Comparison of ENCODE assay signal across 7 cellular contexts in the genomic region with DNA sequence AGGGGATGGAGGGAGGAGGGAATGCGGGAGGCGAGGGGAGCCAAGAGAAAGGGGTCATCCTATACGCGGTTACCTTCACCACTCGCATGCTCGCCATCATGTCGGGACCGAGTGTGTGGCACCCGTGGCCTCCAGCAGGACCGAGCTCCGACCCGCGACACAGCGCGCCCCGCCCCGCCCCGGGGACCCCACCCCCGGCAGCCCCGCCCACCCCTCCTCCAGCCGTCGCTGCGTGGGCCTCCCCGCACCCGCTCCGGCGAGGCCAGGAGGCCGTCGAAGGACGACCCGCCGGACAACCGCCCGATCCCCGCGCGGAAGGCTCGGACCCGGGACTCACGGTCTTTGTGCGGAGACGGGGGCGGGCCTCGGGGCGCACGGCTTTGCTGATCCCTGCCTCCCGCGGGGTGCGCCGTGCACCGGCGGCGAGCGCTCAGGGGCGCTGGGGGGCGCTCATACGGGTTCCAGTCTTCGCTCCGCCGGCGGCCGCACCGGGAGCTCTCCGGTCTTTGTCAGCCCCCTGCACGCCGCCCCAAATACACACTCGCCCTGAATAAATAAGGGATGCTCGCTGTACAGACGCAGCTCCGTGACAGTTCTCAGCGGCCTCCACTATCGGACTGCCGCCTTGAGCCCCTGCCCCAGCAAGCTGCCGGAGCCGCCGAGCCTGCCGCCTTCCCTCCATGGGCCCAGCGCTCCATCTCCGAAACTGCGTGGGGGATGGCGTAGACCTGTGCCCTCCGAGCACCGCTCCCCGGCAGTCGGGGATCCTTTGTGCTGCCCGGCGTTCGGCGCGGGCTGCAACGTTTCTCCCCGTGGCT. TPM values are rescaled to one million over a fixed set of nuclear protein-coding genes. Genes with fewer than 3 reads are reported as not detected.
DNase-seq lines count a peak whose midpoint lies in the region; ATAC-seq and TF ChIP-seq lines count a peak whose summit lies in the region.

A gene (minus strand): TSS at position 161 of the 818 bp plus-strand sequence. CDS start 61 bp downstream, at position 100.

- ATAC-seq in GM18505 (IDR thresholded peaks at IDR 0.05; ENCODE audit: unreplicated experiment) (peak; percentile 69), HG02610 (IDR thresholded peaks at IDR 0.05; ENCODE audit: unreplicated experiment) (peak; percentile 63), left colon (peak; percentile 71)
- peak; percentile 80 for ATAC-seq in activated CD4-positive, alpha-beta T cell treated with anti-CD3 and anti-CD28 coated beads for 36 hours

- H3K9me3 Mint-ChIP-seq in activated CD4-positive, alpha-beta T cell treated with anti-CD3 and anti-CD28 coated beads for 36 hours (ENCODE audit: low read depth), result no peaks in the 10 kb centered on the region

- TF ChIP-seq CTCF in choroid plexus epithelial cell (conservative IDR thresholded peaks at IDR 0.05; ENCODE audit: low read depth, low read length), result no peak

- POLR2A ChIA-PET in activated CD4-positive, alpha-beta T cell treated with anti-CD3 and anti-CD28 coated beads for 36 hours (lab: Charles Lee), result interaction anchor here (0.8 to 1.1 kb wide), 4 partner anchors 45 to 174 kb away, joined by 3 to 4 read pairs (median 4); a partner anchor contains a TSS

- CTCF ChIA-PET in activated CD4-positive, alpha-beta T cell treated with anti-CD3 and anti-CD28 coated beads for 36 hours (lab: Charles Lee), result interaction anchor here (0.6 to 6.3 kb wide), 29 partner anchors 9 to 1677 kb away, joined by 3 to 118 read pairs (median 3); a partner anchor contains a TSS

- H3K27me3 Mint-ChIP-seq in activated CD4-positive, alpha-beta T cell treated with anti-CD3 and anti-CD28 coated beads for 36 hours, result no peaks in the 10 kb centered on the region

- peak within 1 kb of the TSS; percentile 89 for H3K4me3 Mint-ChIP-seq in activated CD4-positive, alpha-beta T cell treated with anti-CD3 and anti-CD28 coated beads for 36 hours

- TF ChIP-seq POLR2A in GM18505 (IDR thresholded peaks at IDR 0.05; ENCODE audit: borderline replicate concordance, extremely low read depth, insufficient read depth, insufficient read length), result peak; percentile 62

- H3K4me1 Mint-ChIP-seq in activated CD4-positive, alpha-beta T cell treated with anti-CD3 and anti-CD28 coated beads for 36 hours, result peaks cover 29% of the 10 kb centered on the region

- peak within 1 kb of the TSS; percentile 88 for H3K4me3 ChIP-seq in choroid plexus epithelial cell (ENCODE audit: low read depth, low read length)

- peak within 1 kb of the TSS; percentile 98 for H3K27ac Mint-ChIP-seq in activated CD4-positive, alpha-beta T cell treated with anti-CD3 and anti-CD28 coated beads for 36 hours

- peak; percentile 56 for DNase-seq in NCI-H128 (lab: John Stamatoyannopoulos, UW; ENCODE audit: unreplicated experiment)
- DNase-seq in activated CD4-positive, alpha-beta T cell treated with anti-CD3 and anti-CD28 coated beads for 36 hours, result peak; percentile 95
- DNase-seq in choroid plexus epithelial cell (ENCODE audit: low read depth), result peak; percentile 30
- DNase-seq in left colon, result peak; percentile 54 to 73
- DNase-seq in stimulated activated CD4-positive, alpha-beta T cell treated with anti-CD3 and anti-CD28 coated beads, Interleukin-1b, Interleukin-23, amount 100 ng/mL, for 48 hours, result peak; percentile 87

- intact Hi-C loops in activated CD4-positive, alpha-beta T cell treated with anti-CD3 and anti-CD28 coated beads for 36 hours (cut with DNase I, micrococcal nuclease), result loop anchor here (1.0 to 5.0 kb wide), 17 partner anchors 37 to 1011 kb away; a partner anchor contains a TSS
- intact Hi-C loops in left colon (cut with DNase I, micrococcal nuclease), result no loop called here

- H3K36me3 Mint-ChIP-seq in activated CD4-positive, alpha-beta T cell treated with anti-CD3 and anti-CD28 coated beads for 36 hours (ENCODE audit: low read depth), result peaks cover 23% of the 10 kb centered on the region

RNA-seq across cellular contexts. Expression of the gene that starts here (rescaled TPM):
- 100 to 1,000 TPM; 179 to 252 TPM for total RNA-seq in activated CD4-positive, alpha-beta T cell treated with anti-CD3 and anti-CD28 coated beads for 36 hours
- total RNA-seq in left colon, result 10 to 100 TPM; 27.6 to 47.2 TPM

Comparison
In these comparisons a context has a peak if more than half of its experiments do, and no peak if none do; other contexts are left out.
1. Peak in every context shown above with its lines: DNase-seq, ATAC-seq and H3K4me3 ChIP-seq.
2. DNase-seq: peak in every context shown above with its lines; median percentile 95 in activated CD4-positive, alpha-beta T cell treated with anti-CD3 and anti-CD28 coated beads for 36 hours; 87 in stimulated activated CD4-positive, alpha-beta T cell treated with anti-CD3 and anti-CD28 coated beads, Interleukin-1b, Interleukin-23, amount 100 ng/mL, for 48 hours; 64 in left colon; 56 in NCI-H128; 30 in choroid plexus epithelial cell.
3. intact Hi-C loops: an anchor here in activated CD4-positive, alpha-beta T cell treated with anti-CD3 and anti-CD28 coated beads for 36 hours (1.0 to 5.0 kb wide); none called in left colon.